In genomic region chr1:151251656-151252470, GRCh38 we compare ENCODE assay signal across 8 cellular contexts. TPM values are rescaled to one million over a fixed set of nuclear protein-coding genes. Genes with fewer than 3 reads are reported as not detected.
DNase-seq lines count a peak whose midpoint lies in the region; ATAC-seq and TF ChIP-seq lines count a peak whose summit lies in the region.

No MANE protein-coding gene starts in this region.

- no peaks in the 10 kb centered on the region for H3K9me3 Mint-ChIP-seq in effector memory CD8-positive, alpha-beta T cell
- H3K9me3 Mint-ChIP-seq in mesothelial cell of epicardium: no peaks in the 10 kb centered on the region

- H3K36me3 Mint-ChIP-seq in effector memory CD8-positive, alpha-beta T cell (ENCODE audit: insufficient read depth): peaks cover 33% of the 10 kb centered on the region
- H3K36me3 Mint-ChIP-seq in mesothelial cell of epicardium: peaks cover 19% of the 10 kb centered on the region

- peak; percentile 73 for TF ChIP-seq CTCF in mesothelial cell of epicardium (IDR thresholded peaks at IDR 0.05; ENCODE audit: unreplicated experiment)

- peak; percentile 42 for ATAC-seq in effector memory CD8-positive, alpha-beta T cell (replicated peaks)
- no peak for ATAC-seq in HG03460 (IDR thresholded peaks at IDR 0.05; ENCODE audit: unreplicated experiment)

- H3K27me3 Mint-ChIP-seq in effector memory CD8-positive, alpha-beta T cell: no peaks in the 10 kb centered on the region
- no peaks in the 10 kb centered on the region for H3K27me3 Mint-ChIP-seq in mesothelial cell of epicardium (ENCODE audit: low read depth)

- H3K4me1 Mint-ChIP-seq in effector memory CD8-positive, alpha-beta T cell (ENCODE audit: low read depth in 2 of 2): peaks cover 15 to 18% of the 10 kb centered on the region in 2 donors
- H3K4me1 Mint-ChIP-seq in mesothelial cell of epicardium: peaks cover 11% of the 10 kb centered on the region

- H3K27ac Mint-ChIP-seq in effector memory CD8-positive, alpha-beta T cell: no peak overlapping the region
- peak overlapping the region; percentile 69 for H3K27ac Mint-ChIP-seq in mesothelial cell of epicardium

- DNase-seq in DMS79 (lab: John Stamatoyannopoulos, UW) (peak; percentile 41), HT-29 (ENCODE audit: low spot score) (peak; percentile 83), NCI-H82 treated with DMSO at 0.1 percent for 48 hours (lab: John Stamatoyannopoulos, UW; ENCODE audit: unreplicated experiment) (peak; percentile 98), mesothelial cell of epicardium (ENCODE audit: low spot score in 2 of 2, unreplicated experiment in 2 of 2) (peak in 1 of 2 experiments; percentile 27)
- peak; percentile 55 to 64 for DNase-seq in activated CD4-positive, alpha-beta T cell treated with anti-CD3 and anti-CD28 coated beads, Interleukin-2, amount 50 U/mL, for 4 hours
- DNase-seq in effector memory CD8-positive, alpha-beta T cell: peak; percentile 52 to 63 (median 59)
- DNase-seq in stimulated activated CD8-positive, alpha-beta memory T cell treated with anti-CD3 and anti-CD28 coated beads, Interleukin-4, amount 100 ng/mL, for 4 hours (ENCODE audit: low read depth in 2 of 2, low spot score in 1 of 2): peak; percentile 28 to 34

- H3K4me3 Mint-ChIP-seq in effector memory CD8-positive, alpha-beta T cell: no peak overlapping the region
- no peak overlapping the region for H3K4me3 Mint-ChIP-seq in mesothelial cell of epicardium

RNA-seq across cellular contexts. Expression of gene PSMD4, which starts 2.7 kb away (rescaled TPM):
- 190 and 195 TPM in 2 replicates for total RNA-seq in HT-29 (2014; rRNA removed; shearing (Covaris generic))
- total RNA-seq in mesothelial cell of epicardium: 114 to 127 TPM (median 126 TPM) in 3 replicates

RNA-seq across cellular contexts. Expression of gene ZNF687, which starts 30.2 kb away (rescaled TPM):
- total RNA-seq in HT-29 (2014; rRNA removed; shearing (Covaris generic)): 39.2 TPM in 2 replicates
- 32.1 to 37.2 TPM (median 32.3 TPM) in 3 replicates for total RNA-seq in mesothelial cell of epicardium

RNA-seq across cellular contexts. Expression of gene PIP5K1A, which starts 53.5 kb away (rescaled TPM):
- total RNA-seq in HT-29 (2014; rRNA removed; shearing (Covaris generic)): 23.6 and 31.2 TPM in 2 replicates
- total RNA-seq in mesothelial cell of epicardium: 122 to 130 TPM (median 124 TPM) in 3 replicates
